In genomic region chr1:246782120-246782900, GRCh38 we compare ENCODE assay signal across 8 cellular contexts. TPM values are rescaled to one million over a fixed set of nuclear protein-coding genes. Genes with fewer than 3 reads are reported as not detected.
A peak's percentile ranks its signal among the peaks of the same experiment; 100 is the strongest.
DNase-seq lines count a peak whose midpoint lies in the region; ATAC-seq, FAIRE-seq and TF ChIP-seq lines count a peak whose summit lies in the region.

No MANE protein-coding gene starts in this region.

- H4K5ac ChIP-seq in H9 (ENCODE audit: insufficient read length, low read depth, low read length): no peak overlapping the region

- no peak overlapping the region for H3K14ac ChIP-seq in H9 (ENCODE audit: insufficient read depth, low read length)

- TF ChIP-seq POLR2A in K562 (conservative IDR thresholded peaks at IDR 0.05) (no peak), esophagus squamous epithelium (IDR thresholded peaks at IDR 0.05) (no peak)

- no peak overlapping the region for H3T11ph ChIP-seq in H9 (ENCODE audit: low read length)

- no peak overlapping the region for H4K91ac ChIP-seq in H9 (ENCODE audit: insufficient read length, low read depth, low read length)

- no peak for TF ChIP-seq EP300 in K562 (IDR thresholded peaks at IDR 0.05; ENCODE audit: low read length)

- no peaks in the 10 kb centered on the region for H4K20me1 ChIP-seq in H9 (ENCODE audit: control insufficient read depth, insufficient read depth, insufficient read length)
- no peaks in the 10 kb centered on the region for H4K20me1 ChIP-seq in K562 (replicated peaks; ENCODE audit: control insufficient read depth, insufficient read depth, low read length)
- H4K20me1 ChIP-seq in osteoblast (ENCODE audit: insufficient read depth, low read length): peaks cover 6% of the 10 kb centered on the region

- H3K27ac Mint-ChIP-seq in H9: peak overlapping the region in 1 of 3 experiments; percentile 67; a peak in 2 of 7 replicates

- intact Hi-C loops in K562 (cut with micrococcal nuclease) (no loop called here), esophagus squamous epithelium (cut with DNase I) (no loop called here)

- H2BK120ac ChIP-seq in H9 (ENCODE audit: low read depth, low read length, poor library complexity, severe bottlenecking): no peak overlapping the region

- H2BK5ac ChIP-seq in H9 (ENCODE audit: insufficient read length, low read length): no peak overlapping the region

- in situ Hi-C loops in K562 (cut with MboI): no loop called here

- H3K79me1 ChIP-seq in H9 (ENCODE audit: insufficient read depth, low read depth, low read length, poor library complexity, severe bottlenecking): no peaks in the 10 kb centered on the region

- TF ChIP-seq CTCF in H9 (conservative IDR thresholded peaks at IDR 0.05) (no peak), K562 (IDR thresholded peaks at IDR 0.05 in 2 of 3, conservative IDR thresholded peaks at IDR 0.05 in 1 of 3; ENCODE audit: insufficient read depth in 2 of 3, low read depth in 1 of 3, low read length in 3 of 3) (no peak), osteoblast (IDR thresholded peaks at IDR 0.05; ENCODE audit: extremely low read depth, low read depth, low read length) (no peak), RWPE1 (conservative IDR thresholded peaks at IDR 0.05; ENCODE audit: low read depth) (no peak), omental fat pad (IDR thresholded peaks at IDR 0.05) (no peak), esophagus squamous epithelium (IDR thresholded peaks at IDR 0.05) (no peak)

- peaks cover 6% of the 10 kb centered on the region; the same call in 1 of the 2 replicates for H3K27me3 Mint-ChIP-seq in H9 (ENCODE audit: low read depth)

- H2BK12ac ChIP-seq in H9 (ENCODE audit: insufficient read length, low read depth, low read length): no peak overlapping the region

- FAIRE-seq in K562 (lab: Jason Lieb, UNC): peak; percentile 19

- peaks cover 0 to 6% (median 0%) of the 10 kb centered on the region in 3 experiments; a peak in 3 of 7 replicates for H3K36me3 Mint-ChIP-seq in H9 (ENCODE audit: insufficient read depth in 1 of 3, low read depth in 3 of 3)

- H2BK15ac ChIP-seq in H9 (ENCODE audit: low read depth, low read length): no peak overlapping the region

- no peak overlapping the region for H3K56ac ChIP-seq in H9 (ENCODE audit: insufficient read length, low read depth, low read length)

- H2AK5ac ChIP-seq in H9 (ENCODE audit: insufficient read length, low read length): no peak overlapping the region

- H3K36me3 ChIP-seq in K562 (ENCODE audit: control insufficient read depth, insufficient read depth, low read length) (0 out of 3 replicates have a peak, but pooled peaks cover under 1% of the 10 kb centered on the region), osteoblast (ENCODE audit: insufficient read depth, low read length) (peaks cover 1% of the 10 kb centered on the region), esophagus squamous epithelium (peaks cover 0 to 9% (median 0%) of the 10 kb centered on the region in 3 donors)

- no peak overlapping the region for H3K9ac ChIP-seq in H9 (ENCODE audit: extremely low read depth, insufficient read length, low read length)
- H3K9ac ChIP-seq in K562 (ENCODE audit: insufficient read depth in 1 of 2, low read depth in 2 of 2, low read length in 2 of 2): 0 out of 4 replicates have a peak overlapping the region, but pooled peaks of 1 of the 2 experiments have one; percentile 2

- no peak overlapping the region for H3K4me2 ChIP-seq in H9 (ENCODE audit: insufficient read depth, insufficient read length, low read length)
- peak overlapping the region; percentile 27; the same call in 1 of the 2 replicates for H3K4me2 ChIP-seq in K562 (ENCODE audit: insufficient read depth, low read length)
- peak overlapping the region; percentile 71 for H3K4me2 ChIP-seq in osteoblast (ENCODE audit: insufficient read depth, low read length)

- BruUV-seq in K562 (replicated peaks; lab: Mats Ljungman, UMichigan): no TSS peak

- H3K4me1 ChIP-seq in H9 (ENCODE audit: insufficient read depth, low read length) (no peaks in the 10 kb centered on the region), K562 (replicated peaks in 1 of 2; ENCODE audit: control insufficient read depth in 2 of 2, insufficient read depth in 2 of 2, low read length in 2 of 2) (peaks cover 7 to 19% of the 10 kb centered on the region in 2 experiments; a peak in 4 of 5 replicates), osteoblast (ENCODE audit: insufficient read depth, low read length) (peaks cover 24% of the 10 kb centered on the region), esophagus squamous epithelium (peaks cover 0 to 5% (median 0%) of the 10 kb centered on the region in 3 donors)

- TF ChIP-seq RAD21 in K562 (CRISPR knock-in tag; conservative IDR thresholded peaks at IDR 0.05 in 1 of 2, IDR thresholded peaks at IDR 0.05 in 1 of 2): no peak

- H2BK20ac ChIP-seq in H9 (ENCODE audit: low read depth, low read length, poor library complexity, severe bottlenecking): no peak overlapping the region

- H3K27me3 ChIP-seq in H9 (ENCODE audit: insufficient read depth, low read length) (no peaks in the 10 kb centered on the region), K562 (ENCODE audit: control insufficient read depth in 2 of 2, insufficient read depth in 2 of 2, low read length in 2 of 2) (peaks cover 5 to 21% of the 10 kb centered on the region in 2 experiments; a peak in 3 of 5 replicates), osteoblast (ENCODE audit: insufficient read depth, low read length) (no peaks in the 10 kb centered on the region), esophagus squamous epithelium (no peaks in the 10 kb centered on the region)

- H3K4me3 Mint-ChIP-seq in H9: no peak overlapping the region

- CTCF ChIA-PET in K562 (lab: Yijun Ruan, JAX; ENCODE audit: low intra/inter-chr PET ratio) (no interaction called here), RWPE1 (lab: Yijun Ruan, JAX) (interaction anchor here (0.7 kb wide), 1 partner anchor 19 kb away, joined by 4 read pairs; no protein-coding TSS in a partner anchor)

- no peaks in the 10 kb centered on the region for H3K9me1 ChIP-seq in K562 (ENCODE audit: control insufficient read depth, insufficient read depth, low read length)

- H2AFZ ChIP-seq in H9 (ENCODE audit: low read length) (no peak overlapping the region), K562 (ENCODE audit: low read depth, low read length) (peak overlapping the region; percentile 53; the same call in 1 of the 2 replicates), osteoblast (ENCODE audit: low read length) (no peak overlapping the region)

- no peak overlapping the region for H3K4me3 ChIP-seq in K562
- peak overlapping the region; percentile 4 for H3K4me3 ChIP-seq in osteoblast (ENCODE audit: insufficient read depth, low read length)
- no peak overlapping the region for H3K4me3 ChIP-seq in esophagus squamous epithelium

- H3K79me2 ChIP-seq in H9 (ENCODE audit: insufficient read depth, low read length) (no peaks in the 10 kb centered on the region), K562 (ENCODE audit: control insufficient read depth, insufficient read depth, low read length) (no peaks in the 10 kb centered on the region), osteoblast (ENCODE audit: insufficient read depth, low read length) (no peaks in the 10 kb centered on the region)

- no peak overlapping the region for H3K4ac ChIP-seq in H9 (ENCODE audit: low read depth, low read length)

- no peaks in the 10 kb centered on the region for H3K23me2 ChIP-seq in H9 (ENCODE audit: insufficient read length, low read depth, low read length, poor library complexity, severe bottlenecking)

- DNase-seq in COLO668 (lab: John Stamatoyannopoulos, UW; ENCODE audit: unreplicated experiment): peak; percentile 49
- DNase-seq in H9: peak; percentile 32
- peak; percentile 96 for DNase-seq in NCI-H2107 treated with DMSO at 0.1 percent for 48 hours (lab: John Stamatoyannopoulos, UW; ENCODE audit: unreplicated experiment)
- peak in 1 of 4 experiments; percentile 24 for DNase-seq in K562 (ENCODE audit: extremely low read depth in 1 of 4, low spot score in 3 of 4)
- peak; percentile 85 for DNase-seq in osteoblast (ENCODE audit: insufficient read length, low spot score, missing footprints)
- DNase-seq in RWPE1 (ENCODE audit: low spot score): no peak
- DNase-seq in omental fat pad (ENCODE audit: low spot score): no peak
- DNase-seq in esophagus squamous epithelium (lab: John Stamatoyannopoulos, UW): no peak

- H3K27ac ChIP-seq in H9 (ENCODE audit: insufficient read length, low read depth, low read length) (no peak overlapping the region), K562 (ENCODE audit: extremely low read depth, low read depth, low read length) (peak overlapping the region; percentile 42; the same call in 1 of the 3 replicates), osteoblast (ENCODE audit: low read depth, low read length) (peak overlapping the region; percentile 62), RWPE1 (no peak overlapping the region), esophagus squamous epithelium (peak overlapping the region in 1 of 4 donors; percentile 23)

- H3K18ac ChIP-seq in H9 (ENCODE audit: insufficient read length, low read depth, low read length): no peak overlapping the region

- H3K9me3 ChIP-seq in H9 (ENCODE audit: control insufficient read depth, low read depth, low read length): no peaks in the 10 kb centered on the region
- no peaks in the 10 kb centered on the region; the same call in none of the 2 replicates for H3K9me3 ChIP-seq in K562 (replicated peaks; ENCODE audit: control insufficient read depth, insufficient read depth, low read depth, low read length)
- H3K9me3 ChIP-seq in osteoblast (ENCODE audit: low read depth, low read length): no peaks in the 10 kb centered on the region
- no peaks in the 10 kb centered on the region for H3K9me3 ChIP-seq in esophagus squamous epithelium

- H3K9me3 Mint-ChIP-seq in H9: peaks cover 0 to 3% of the 10 kb centered on the region in 2 experiments; a peak in 2 of 5 replicates

- ATAC-seq in K562 (peak; percentile 42), omental fat pad (ENCODE audit: low FRiP score) (no peak)

- POLR2A ChIA-PET in K562 (lab: Yijun Ruan, JAX): no interaction called here
- POLR2A ChIA-PET in RWPE1 (lab: Yijun Ruan, JAX; ENCODE audit: low non-redundant PET): no interaction called here

- H4K8ac ChIP-seq in H9 (replicated peaks; ENCODE audit: insufficient read length, low read depth, low read length): peak overlapping the region; percentile 16

- no peak overlapping the region for H3K23ac ChIP-seq in H9 (ENCODE audit: insufficient read length, low read depth, low read length)

- H3K4me1 Mint-ChIP-seq in H9: peaks cover 3 to 9% of the 10 kb centered on the region in 2 experiments; a peak in 3 of 4 replicates

- WGBS in H9 (ENCODE audit: extremely low coverage, insufficient read length, low lambda C conversion rate): no CpG with 5 or more reads among the region's 16 CpGs
- WGBS in K562 (ENCODE audit: insufficient coverage, low coverage, missing lambda C conversion rate): 48% methylated on average over 16 of the region's 16 CpGs
- 34 to 35% methylated on average over 11 to 15 of the region's 16 CpGs for WGBS in esophagus squamous epithelium, 2 donors

RNA-seq across cellular contexts. Expression of gene SCCPDH, which starts 58.1 kb away (rescaled TPM):
- total RNA-seq in H9 (2021): 19.5 and 20.7 TPM in 2 replicates
- total RNA-seq in K562 (2011; cell fraction: chromatin; rRNA removed; ENCODE audit: low replicate concordance): 13.0 and 22.1 TPM in 2 replicates
- total RNA-seq in K562 (2011; cell fraction: nucleolus; rRNA removed): 18.0 and 18.2 TPM in 2 replicates
- 25.6 and 32.5 TPM in 2 replicates for total RNA-seq in K562 (2011; cell fraction: nucleoplasm; rRNA removed)
- 37.1 and 42.3 TPM in 2 replicates for total RNA-seq in K562 (2014; rRNA removed)
- total RNA-seq in K562 (2014; rRNA removed; fragmentation: Illumina TruSeq; extraction: Trizol): 47.1 and 54.4 TPM in 2 replicates
- 36.6 and 38.2 TPM in 2 replicates for total RNA-seq in K562 (2015; rRNA removed; fragmentation: Illumina TruSeq; extraction: Trizol)
- 37.8 and 38.3 TPM in 2 replicates for total RNA-seq in K562 (2021)
- polyA plus RNA-seq in K562 (2011; rRNA removed): 39.9 and 61.9 TPM in 2 replicates
- polyA plus RNA-seq in K562 (2011; cell fraction: cytosol; rRNA removed): 20.4 and 30.0 TPM in 2 replicates
- polyA plus RNA-seq in K562 (2011; cell fraction: nucleus; rRNA removed): 9.3 and 15.3 TPM in 2 replicates
- 34.8 and 38.1 TPM in 2 replicates for polyA plus RNA-seq in K562 (2012)
- 28.8 and 29.8 TPM in 2 replicates for polyA plus RNA-seq in K562 (2014; fragmentation: Illumina TruSeq; extraction: Trizol)
- polyA plus RNA-seq in K562 (2014; fragmentation: Nextera tagmentation; extraction: Ambion mirVana): 10 to 100 TPM in 1 of 2 experiments, 1 to 10 TPM in 1; 7.0 to 11.8 TPM
- polyA plus RNA-seq in K562 (2014; rRNA removed): 48.2 and 51.9 TPM in 2 replicates
- 40.2 and 42.3 TPM in 2 replicates for polyA minus RNA-seq in K562 (2011; rRNA and poly(A)+ RNA removed)
- polyA minus RNA-seq in K562 (2011; cell fraction: cytosol; rRNA and poly(A)+ RNA removed): 14.8 and 14.9 TPM in 2 replicates
- polyA minus RNA-seq in K562 (2011; cell fraction: nucleus; rRNA and poly(A)+ RNA removed): 8.1 and 12.9 TPM in 2 replicates
- total RNA-seq in osteoblast: 49.9 and 56.3 TPM in 2 replicates
- 10 to 100 TPM; 18.6 to 50.5 (median 25.0) TPM for total RNA-seq in omental fat pad
- 1 to 10 TPM in 3 of 4 donors, under 1 TPM in 1; 0.95 to 8.2 (median 3.8) TPM for total RNA-seq in esophagus squamous epithelium

Comparison
In these comparisons a context has a peak if more than half of its experiments do, and no peak if none do; other contexts are left out.
1. DNase-seq: peak in COLO668 (single experiment), H9 (single experiment), NCI-H2107 treated with DMSO at 0.1 percent for 48 hours (single experiment) and osteoblast (single experiment); none in RWPE1 (single experiment), omental fat pad (single experiment) and esophagus squamous epithelium (single experiment).
2. H3K27ac ChIP-seq: peak in K562 (single experiment) and osteoblast (single experiment); none in H9 (single experiment) and RWPE1 (single experiment).